ENCODE assay signal across 11 cellular contexts in genomic region chr9:108142142-108142503, GRCh38.
DNase-seq lines count a peak whose midpoint lies in the region; ATAC-seq and TF ChIP-seq lines count a peak whose summit lies in the region.
"Had no signal": no experiment of that assay in that cellular context is flagged by ENCODE, and none has a peak within 500 bp of the region (broad histone marks: within the 10 kb centered on the region; RNA-seq: fewer than 3 reads in every experiment).

No MANE protein-coding gene starts in this region.

- H3K27ac ChIP-seq in VCaP (peak overlapping the region; percentile 80), esophagus muscularis mucosa (replicated peaks in 1 of 4) (peak overlapping the region; percentile 84 to 93 (median 89)), thyroid gland (peak overlapping the region; percentile 43 to 67 (median 55))
- H3K27ac ChIP-seq: SK-N-MC had no signal

- ATAC-seq in HG03025 (IDR thresholded peaks at IDR 0.05; ENCODE audit: low FRiP score, unreplicated experiment), result no peak

- TF ChIP-seq POLR2A in esophagus muscularis mucosa (IDR thresholded peaks at IDR 0.05; ENCODE audit: low read depth), result no peak
- TF ChIP-seq POLR2A in thyroid gland (IDR thresholded peaks at IDR 0.05), result no peak

- H3K27me3 ChIP-seq in esophagus muscularis mucosa (no peaks in the 10 kb centered on the region), thyroid gland (no peaks in the 10 kb centered on the region), H7 (ENCODE audit: control insufficient read depth, insufficient read depth, low read length) (no peaks in the 10 kb centered on the region)

- no peaks in the 10 kb centered on the region for H3K36me3 ChIP-seq in esophagus muscularis mucosa
- H3K36me3 ChIP-seq in thyroid gland, result no peaks in the 10 kb centered on the region
- no peaks in the 10 kb centered on the region for H3K36me3 ChIP-seq in H7 (replicated peaks; ENCODE audit: control insufficient read depth, insufficient read depth, low read length)

- DNase-seq in esophagus muscularis mucosa (ENCODE audit: extremely low spot score), result no peak
- no peak for DNase-seq in osteocyte (ENCODE audit: extremely low spot score, unreplicated experiment)
- DNase-seq in thyroid gland, result no peak
- DNase-seq in activated naive CD4-positive, alpha-beta T cell treated with Interleukin-2 at 50 U/mL for 16 hours, result no peak
- DNase-seq in posterior cingulate gyrus, result no peak
- no peak for DNase-seq in H7
- DNase-seq: MM.1S had no signal

- H3K9me3 ChIP-seq in esophagus muscularis mucosa (no peaks in the 10 kb centered on the region), thyroid gland (no peaks in the 10 kb centered on the region)

- no peak for TF ChIP-seq CTCF in VCaP (conservative IDR thresholded peaks at IDR 0.05)
- TF ChIP-seq CTCF in esophagus muscularis mucosa (IDR thresholded peaks at IDR 0.05), result no peak
- no peak for TF ChIP-seq CTCF in osteocyte (IDR thresholded peaks at IDR 0.05)
- TF ChIP-seq CTCF in thyroid gland (IDR thresholded peaks at IDR 0.05), result no peak

- 74% methylated on average over 2 of the region's 2 CpGs for WGBS in esophagus muscularis mucosa
- 88 to 89% methylated on average over 2 of the region's 2 CpGs for WGBS in thyroid gland, 2 donors

- H3K4me1 ChIP-seq in esophagus muscularis mucosa (peaks cover 24 to 35% (median 29%) of the 10 kb centered on the region in 4 donors), thyroid gland (peaks cover 12 to 14% of the 10 kb centered on the region in 2 donors)

- intact Hi-C loops in esophagus muscularis mucosa (cut with DNase I) (loop anchor here (2.0 to 10.0 kb wide), 5 partner anchors 85 to 651 kb away; no protein-coding TSS in a partner anchor), thyroid gland (cut with DNase I) (no loop called here), posterior cingulate gyrus (cut with DNase I) (no loop called here)

- H3K4me1 Mint-ChIP-seq in osteocyte (ENCODE audit: unreplicated experiment), result peaks cover 21% of the 10 kb centered on the region

- peak overlapping the region; percentile 87 for H3K27ac Mint-ChIP-seq in osteocyte (ENCODE audit: unreplicated experiment)

- H3K27me3 Mint-ChIP-seq in osteocyte (ENCODE audit: unreplicated experiment), result no peaks in the 10 kb centered on the region

- no peak overlapping the region for H3K4me3 Mint-ChIP-seq in osteocyte (ENCODE audit: unreplicated experiment)

- H3K36me3 Mint-ChIP-seq in osteocyte (ENCODE audit: unreplicated experiment), result no peaks in the 10 kb centered on the region
- H3K36me3 Mint-ChIP-seq: CD14-positive monocyte had no signal

- TF ChIP-seq EP300 in esophagus muscularis mucosa (IDR thresholded peaks at IDR 0.05), result no peak

- peaks cover 6% of the 10 kb centered on the region for H3K9me3 Mint-ChIP-seq in osteocyte (ENCODE audit: unreplicated experiment)

- no peak overlapping the region for H3K4me3 ChIP-seq in esophagus muscularis mucosa
- no peak overlapping the region for H3K4me3 ChIP-seq in thyroid gland (replicated peaks in 1 of 3)
- no peak overlapping the region for H3K4me3 ChIP-seq in H7 (ENCODE audit: insufficient read depth, low read depth, low read length)
- H3K4me3 ChIP-seq: SK-N-MC had no signal
